9 cellular contexts compared by ENCODE assay signal in the genomic region with DNA sequence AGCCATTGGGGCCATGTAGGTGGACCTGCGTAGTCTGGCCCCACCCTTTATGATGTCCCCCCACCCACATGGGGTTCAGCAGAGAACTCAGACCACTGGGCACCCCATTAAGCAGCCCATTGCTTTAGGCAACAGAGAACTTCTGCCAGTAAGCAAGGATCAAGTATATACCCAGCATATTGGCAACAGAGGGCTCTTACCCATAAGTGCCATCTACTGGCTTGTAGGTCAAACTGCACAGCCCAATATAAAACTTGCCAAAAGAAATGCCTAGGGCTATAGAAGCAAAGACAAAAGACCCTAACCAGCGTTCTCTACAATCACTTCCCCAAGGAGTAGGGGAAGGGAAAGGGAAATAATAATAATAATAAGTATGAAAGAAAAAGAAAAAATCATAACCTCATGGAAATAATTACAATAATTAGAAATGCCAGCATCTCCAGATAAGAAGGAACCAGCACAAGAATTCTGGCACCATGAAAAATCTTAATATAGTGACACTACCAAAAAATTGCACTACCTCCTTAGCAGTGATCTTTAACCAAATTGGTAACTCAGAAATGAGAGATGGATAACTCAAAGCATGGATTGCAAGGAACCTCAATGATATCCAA.
DNase-seq lines count a peak whose midpoint lies in the region; ATAC-seq, FAIRE-seq and TF ChIP-seq lines count a peak whose summit lies in the region.
"Had no signal": no experiment of that assay in that cellular context is flagged by ENCODE, and none has a peak within 500 bp of the region (broad histone marks: within the 10 kb centered on the region; RNA-seq: fewer than 3 reads in every experiment).

No MANE protein-coding gene starts in this region.

- DNase-seq in right lobe of liver (no peak), NCI-H345 treated with DMSO at 0.1 percent for 48 hours (lab: John Stamatoyannopoulos, UW; ENCODE audit: unreplicated experiment) (no peak), HTR-8/SVneo (ENCODE audit: insufficient read length, low spot score) (no peak), T1000 (lab: John Stamatoyannopoulos, UW) (no peak), ovary (no peak)

- H3K36me3 ChIP-seq in right lobe of liver (no peaks in the 10 kb centered on the region), ovary (no peaks in the 10 kb centered on the region)
- H3K36me3 ChIP-seq: gastroesophageal sphincter had no signal

- WGBS in right lobe of liver (ENCODE audit: insufficient coverage, low coverage, low lambda C conversion rate, missing lambda C conversion rate): 13% methylated on average over 1 of the region's 2 CpGs
- WGBS in ovary, 3 donors: 73 to 81% (median 76%) methylated on average over 2 of the region's 2 CpGs

- FAIRE-seq in HTR-8/SVneo (lab: Jason Lieb, UNC): no peak

- no peaks in the 10 kb centered on the region for H3K4me1 ChIP-seq in right lobe of liver
- no peaks in the 10 kb centered on the region for H3K4me1 ChIP-seq in ovary (ENCODE audit: insufficient read depth)
- H3K4me1 ChIP-seq: gastroesophageal sphincter had no signal

- H3K4me3 ChIP-seq in right lobe of liver (no peak overlapping the region), ovary (no peak overlapping the region)
- H3K4me3 ChIP-seq: gastroesophageal sphincter had no signal

- H3K27ac ChIP-seq in VCaP: no peak overlapping the region
- H3K27ac ChIP-seq in right lobe of liver: no peak overlapping the region
- no peak overlapping the region for H3K27ac ChIP-seq in ovary
- H3K27ac ChIP-seq: gastroesophageal sphincter had no signal

- peak; percentile 61 for TF ChIP-seq CTCF in GM12873 (IDR thresholded peaks at IDR 0.05; ENCODE audit: insufficient read depth, low read depth, low read length, missing control alignments)
- TF ChIP-seq CTCF in VCaP (conservative IDR thresholded peaks at IDR 0.05): peak; percentile 73
- TF ChIP-seq CTCF in right lobe of liver (IDR thresholded peaks at IDR 0.05): peak; percentile 28 to 61 (median 48)
- no peak for TF ChIP-seq CTCF in ovary (IDR thresholded peaks at IDR 0.05)

- no peaks in the 10 kb centered on the region for H3K27me3 ChIP-seq in right lobe of liver
- no peaks in the 10 kb centered on the region for H3K27me3 ChIP-seq in ovary
- H3K27me3 ChIP-seq: gastroesophageal sphincter had no signal

- ATAC-seq in HG02870 (IDR thresholded peaks at IDR 0.05; ENCODE audit: unreplicated experiment) (peak; percentile 63), right lobe of liver (peak; percentile 41 to 79 (median 62))
- ATAC-seq: gastroesophageal sphincter had no signal

- intact Hi-C loops in right lobe of liver (cut with DNase I) (no loop called here), ovary (cut with DNase I) (no loop called here)

- H3K9me3 ChIP-seq in right lobe of liver (no peaks in the 10 kb centered on the region), ovary (no peaks in the 10 kb centered on the region)
- H3K9me3 ChIP-seq: gastroesophageal sphincter had no signal

- TF ChIP-seq POLR2A in right lobe of liver (IDR thresholded peaks at IDR 0.05) (no peak), ovary (IDR thresholded peaks at IDR 0.05) (no peak)

- TF ChIP-seq EP300 in ovary (IDR thresholded peaks at IDR 0.05): no peak

Comparison
In these comparisons a context has a peak if more than half of its experiments do, and no peak if none do; other contexts are left out.
1. CTCF ChIP-seq: peak in GM12873 (single experiment), VCaP (single experiment) and right lobe of liver (4 of 4); none in ovary (0 of 3).